In the genomic region with DNA sequence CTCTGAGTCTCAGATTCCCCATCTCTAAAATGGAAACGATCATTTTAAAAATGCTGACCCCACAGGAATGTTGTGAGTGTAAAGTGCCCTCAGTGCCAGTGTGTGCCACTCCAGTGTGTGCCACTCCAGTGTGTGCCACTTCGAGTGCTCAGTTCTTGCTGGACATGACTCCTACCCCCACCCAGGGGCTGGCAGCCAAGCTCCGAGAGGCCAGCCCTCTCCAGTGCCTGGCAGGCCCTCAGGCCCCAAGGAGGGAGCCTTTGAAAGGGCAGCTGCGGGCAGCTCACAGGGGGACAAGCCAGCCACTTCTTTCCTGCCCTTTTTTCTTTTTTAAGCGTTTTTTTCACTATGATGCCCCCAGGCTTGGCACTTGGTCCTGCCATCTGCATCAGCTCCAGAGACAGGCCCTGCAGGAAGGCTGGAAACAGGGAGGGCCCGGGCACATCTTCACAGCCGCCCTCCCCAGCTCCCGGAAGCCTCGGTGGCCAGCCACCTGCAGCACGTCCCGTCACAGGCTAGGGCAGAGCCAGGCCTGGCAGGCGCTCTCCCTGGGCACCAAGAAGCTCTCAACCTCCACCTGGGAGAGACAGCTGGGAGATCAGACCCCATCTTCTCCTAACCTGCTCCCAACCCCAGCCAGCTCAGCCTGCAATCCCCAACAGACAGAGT, we compare ENCODE assay signal across 9 cellular contexts. TPM values are rescaled to one million over a fixed set of nuclear protein-coding genes. Genes with fewer than 3 reads are reported as not detected.
A peak's percentile ranks its signal among the peaks of the same experiment; 100 is the strongest.
DNase-seq lines count a peak whose midpoint lies in the region; TF ChIP-seq lines count a peak whose summit lies in the region.
"Had no signal": no experiment of that assay in that cellular context is flagged by ENCODE, and none has a peak within 500 bp of the region (broad histone marks: within the 10 kb centered on the region; RNA-seq: fewer than 3 reads in every experiment).

No MANE protein-coding gene starts in this region.

- TF ChIP-seq CTCF in VCaP (conservative IDR thresholded peaks at IDR 0.05) (no peak), esophagus squamous epithelium (IDR thresholded peaks at IDR 0.05) (no peak), thyroid gland (IDR thresholded peaks at IDR 0.05) (no peak)

- no peaks in the 10 kb centered on the region for H3K9me3 Mint-ChIP-seq in CD8-positive, alpha-beta memory T cell

- DNase-seq in esophagus squamous epithelium (lab: John Stamatoyannopoulos, UW) (no peak), thyroid gland (peak; percentile 96 to 97), germinal center (ENCODE audit: low spot score) (no peak), NCI-H187 (lab: John Stamatoyannopoulos, UW) (no peak)
- no peak for DNase-seq in CD8-positive, alpha-beta memory T cell
- DNase-seq: DMS79 had no signal

- H3K9me3 ChIP-seq in esophagus squamous epithelium, result no peaks in the 10 kb centered on the region
- H3K9me3 ChIP-seq in muscle layer of colon (ENCODE audit: low read length), result no peaks in the 10 kb centered on the region
- H3K9me3 ChIP-seq in thyroid gland, result no peaks in the 10 kb centered on the region
- no peaks in the 10 kb centered on the region for H3K9me3 ChIP-seq in CD8-positive, alpha-beta memory T cell (ENCODE audit: low read length)
- H3K9me3 ChIP-seq: neutrophil had no signal

- WGBS in esophagus squamous epithelium, 2 donors, result 40 to 41% methylated on average over 5 to 7 of the region's 12 CpGs
- 32 to 39% methylated on average over 7 to 10 of the region's 12 CpGs for WGBS in thyroid gland, 2 donors

- H3K27me3 ChIP-seq in esophagus squamous epithelium (no peaks in the 10 kb centered on the region), muscle layer of colon (ENCODE audit: control insufficient read depth in 1 of 2, insufficient read depth in 2 of 2, low read length in 2 of 2) (no peaks in the 10 kb centered on the region), thyroid gland (no peaks in the 10 kb centered on the region)
- H3K27me3 ChIP-seq in CD8-positive, alpha-beta memory T cell (ENCODE audit: insufficient read depth, low read length, poor library complexity, severe bottlenecking), result no peaks in the 10 kb centered on the region
- H3K27me3 ChIP-seq: neutrophil had no signal

- H3K4me1 ChIP-seq in esophagus squamous epithelium, result peaks cover 37 to 61% (median 38%) of the 10 kb centered on the region in 3 donors
- peaks cover 58% of the 10 kb centered on the region for H3K4me1 ChIP-seq in muscle layer of colon (ENCODE audit: insufficient read depth, low read length)
- peaks cover 42 to 47% of the 10 kb centered on the region in 2 donors for H3K4me1 ChIP-seq in thyroid gland
- peaks cover 19% of the 10 kb centered on the region for H3K4me1 ChIP-seq in CD8-positive, alpha-beta memory T cell (ENCODE audit: insufficient read depth, low read length)

- no peaks in the 10 kb centered on the region for H3K27me3 Mint-ChIP-seq in CD8-positive, alpha-beta memory T cell

- H3K4me3 ChIP-seq in esophagus squamous epithelium, result no peak overlapping the region
- H3K4me3 ChIP-seq in muscle layer of colon (ENCODE audit: low read depth in 1 of 2, low read length in 2 of 2), result peak overlapping the region in 1 of 2 donors; percentile 11
- H3K4me3 ChIP-seq in thyroid gland (replicated peaks in 1 of 3), result no peak overlapping the region
- no peak overlapping the region for H3K4me3 ChIP-seq in CD8-positive, alpha-beta memory T cell (ENCODE audit: low read length)

- H3K27ac ChIP-seq in VCaP (peak overlapping the region; percentile 13; the same call in 1 of the 2 replicates), esophagus squamous epithelium (peak overlapping the region in 3 of 4 donors; percentile 1 to 50 (median 12)), muscle layer of colon (ENCODE audit: low read depth, low read length) (peak overlapping the region; percentile 61), thyroid gland (peak overlapping the region; percentile 79 to 86 (median 81))
- H3K27ac ChIP-seq in CD8-positive, alpha-beta memory T cell (ENCODE audit: low read depth, low read length), result no peak overlapping the region
- H3K27ac ChIP-seq: neutrophil had no signal

- TF ChIP-seq POLR2A in esophagus squamous epithelium (IDR thresholded peaks at IDR 0.05) (no peak), thyroid gland (IDR thresholded peaks at IDR 0.05) (peak in 1 of 2 donors; percentile 21)

- H3K4me3 Mint-ChIP-seq in CD8-positive, alpha-beta memory T cell, result peak overlapping the region in 1 of 7 donors; percentile 44

- peak overlapping the region in 1 of 8 donors; percentile 60 for H3K27ac Mint-ChIP-seq in CD8-positive, alpha-beta memory T cell

- POLR2A ChIA-PET in CD8-positive, alpha-beta memory T cell (lab: Charles Lee), result no interaction called here

- peaks cover 10 to 58% (median 20%) of the 10 kb centered on the region in 3 donors for H3K4me1 Mint-ChIP-seq in CD8-positive, alpha-beta memory T cell

- peaks cover 0 to 21% (median 0%) of the 10 kb centered on the region in 3 donors for H3K36me3 Mint-ChIP-seq in CD8-positive, alpha-beta memory T cell

- H3K36me3 ChIP-seq in esophagus squamous epithelium (peaks cover 0 to 22% (median 0%) of the 10 kb centered on the region in 3 donors), muscle layer of colon (ENCODE audit: insufficient read depth, low read length) (no peaks in the 10 kb centered on the region), thyroid gland (no peaks in the 10 kb centered on the region)
- no peaks in the 10 kb centered on the region for H3K36me3 ChIP-seq in CD8-positive, alpha-beta memory T cell (ENCODE audit: insufficient read depth, low read length)
- H3K36me3 ChIP-seq: neutrophil had no signal

- CTCF ChIA-PET in CD8-positive, alpha-beta memory T cell (lab: Charles Lee), result no interaction called here

- intact Hi-C loops in esophagus squamous epithelium (cut with DNase I), result no loop called here
- intact Hi-C loops in thyroid gland (cut with DNase I), result no loop called here

- peak overlapping the region; percentile 14 for H3K9ac ChIP-seq in muscle layer of colon (ENCODE audit: low read length)

RNA-seq across cellular contexts. Expression of gene NCOR2, which starts 29.8 kb away (rescaled TPM):
- total RNA-seq in esophagus squamous epithelium (10 to 100 TPM; 17.7 to 84.1 (median 45.6) TPM), thyroid gland (100 to 1,000 TPM in 2 of 4 donors, 10 to 100 TPM in 2; 45.3 to 178 (median 99.9) TPM)
- total RNA-seq in CD8-positive, alpha-beta memory T cell, result 10 to 100 TPM; 96.6 to 97.4 TPM
- polyA plus RNA-seq in CD8-positive, alpha-beta memory T cell, result 16.7 TPM

Comparison
In these comparisons a context has a peak if more than half of its experiments do, and no peak if none do; other contexts are left out.
1. DNase-seq: peak in thyroid gland (2 of 2); none in esophagus squamous epithelium (single experiment), germinal center (single experiment), CD8-positive, alpha-beta memory T cell (0 of 5) and NCI-H187 (0 of 2).